ENCODE assay signal across 1 cellular context in the genomic region with DNA sequence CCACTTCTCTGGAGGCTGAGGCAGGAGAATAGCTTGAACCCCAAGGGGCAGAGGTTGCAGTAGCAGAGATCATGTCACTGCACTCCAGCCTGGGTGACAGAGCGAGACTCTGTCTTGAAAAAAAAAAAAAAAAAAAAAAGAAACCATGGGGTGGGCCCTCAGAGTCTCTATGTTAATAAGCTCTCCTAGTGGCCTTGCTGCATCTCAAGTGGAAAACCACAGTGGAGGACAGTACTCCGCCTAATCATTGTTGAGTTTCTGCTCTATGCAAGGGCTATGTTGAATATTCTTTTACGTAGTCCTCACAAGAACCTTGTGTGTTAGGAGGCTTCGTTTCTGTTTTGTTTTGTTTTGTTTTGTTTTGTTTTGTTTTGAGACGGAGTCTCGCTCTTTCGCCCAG.
TF ChIP-seq lines count a peak whose summit lies in the region.

No MANE protein-coding gene starts in this region.

TF ChIP-seq in WTC11, 78 proteins besides CTCF, POLR2A, EP300 and RAD21 (continued from another document):
- TF ChIP-seq ZSCAN18 (CRISPR knock-in tag; IDR thresholded peaks at IDR 0.05) (no peak), RELA (CRISPR knock-in tag; IDR thresholded peaks at IDR 0.05; ENCODE audit: borderline replicate concordance) (no peak), ZNF263 (CRISPR knock-in tag; IDR thresholded peaks at IDR 0.05; ENCODE audit: low read depth) (no peak), CREB1 (CRISPR knock-in tag; IDR thresholded peaks at IDR 0.05) (no peak), JUN (CRISPR knock-in tag; IDR thresholded peaks at IDR 0.05) (no peak), NFE2L1 (CRISPR knock-in tag; IDR thresholded peaks at IDR 0.05) (no peak), PRRX2 (CRISPR knock-in tag; IDR thresholded peaks at IDR 0.05) (no peak), MYBL2 (CRISPR knock-in tag; IDR thresholded peaks at IDR 0.05) (no peak)
- TF ChIP-seq, protein P1, sequence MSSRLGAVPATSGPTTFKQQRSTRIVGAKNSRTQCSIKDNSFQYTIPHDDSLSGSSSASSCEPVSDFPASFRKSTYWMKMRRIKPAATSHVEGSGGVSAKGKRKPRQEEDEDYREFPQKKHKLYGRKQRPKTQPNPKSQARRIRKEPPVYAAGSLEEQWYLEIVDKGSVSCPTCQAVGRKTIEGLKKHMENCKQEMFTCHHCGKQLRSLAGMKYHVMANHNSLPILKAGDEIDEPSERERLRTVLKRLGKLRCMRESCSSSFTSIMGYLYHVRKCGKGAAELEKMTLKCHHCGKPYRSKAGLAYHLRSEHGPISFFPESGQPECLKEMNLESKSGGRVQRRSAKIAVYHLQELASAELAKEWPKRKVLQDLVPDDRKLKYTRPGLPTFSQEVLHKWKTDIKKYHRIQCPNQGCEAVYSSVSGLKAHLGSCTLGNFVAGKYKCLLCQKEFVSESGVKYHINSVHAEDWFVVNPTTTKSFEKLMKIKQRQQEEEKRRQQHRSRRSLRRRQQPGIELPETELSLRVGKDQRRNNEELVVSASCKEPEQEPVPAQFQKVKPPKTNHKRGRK (CRISPR knock-in tag; IDR thresholded peaks at IDR 0.05; ENCODE audit: borderline replicate concordance) = no peak
